1 cellular context compared by ENCODE assay signal in genomic region chr12:81088221-81088620, GRCh38.
TF ChIP-seq lines count a peak whose summit lies in the region.

No MANE protein-coding gene starts in this region.

TF ChIP-seq in GM23338, 12 proteins besides CTCF, POLR2A, EP300 and RAD21 (continued from another document):
- TF ChIP-seq ZNF462 (CRISPR knock-in tag; IDR thresholded peaks at IDR 0.05) (no peak), EZH2 (IDR thresholded peaks at IDR 0.05; ENCODE audit: low read depth, unreplicated experiment) (no peak), ZNF114 (CRISPR knock-in tag; IDR thresholded peaks at IDR 0.05) (no peak), EZH2phosphoT487 (IDR thresholded peaks at IDR 0.05; ENCODE audit: unreplicated experiment) (no peak), STAT1 (IDR thresholded peaks at IDR 0.05; ENCODE audit: unreplicated experiment) (no peak), POLR2AphosphoS5 (IDR thresholded peaks at IDR 0.05; ENCODE audit: low read depth) (no peak), CREB1 (CRISPR knock-in tag; IDR thresholded peaks at IDR 0.05; ENCODE audit: low read depth) (no peak), ETS1 (IDR thresholded peaks at IDR 0.05) (no peak), REST (IDR thresholded peaks at IDR 0.05; ENCODE audit: unreplicated experiment) (no peak), ZNF331 (CRISPR knock-in tag; IDR thresholded peaks at IDR 0.05; ENCODE audit: low read depth) (no peak)
